ENCODE assay signal across 20 cellular contexts in genomic region chr12:46160981-46161690, GRCh38.
DNase-seq lines count a peak whose midpoint lies in the region; ATAC-seq and TF ChIP-seq lines count a peak whose summit lies in the region.
"Had no signal": no experiment of that assay in that cellular context is flagged by ENCODE, and none has a peak within 500 bp of the region (broad histone marks: within the 10 kb centered on the region; RNA-seq: fewer than 3 reads in every experiment).

No MANE protein-coding gene starts in this region.

- H3K27me3 Mint-ChIP-seq in stimulated activated naive CD8-positive, alpha-beta T cell treated with anti-CD3 and anti-CD28 coated beads, Interleukin-15, amount 100 ng/mL, for 72 hours: no peaks in the 10 kb centered on the region
- no peaks in the 10 kb centered on the region for H3K27me3 Mint-ChIP-seq in activated T-cell treated with anti-CD3 and anti-CD28 coated beads, Interleukin-2, amount 50 U/mL, for 24 hours
- H3K27me3 Mint-ChIP-seq: activated CD4-positive, alpha-beta T cell treated with anti-CD3 and anti-CD28 coated beads for 36 hours; activated CD8-positive, alpha-beta memory T cell treated with anti-CD3 and anti-CD28 coated beads, Interleukin-2, amount 10 ng/mL, durations not matched to agents 7 days and 5 days; naive thymus-derived CD4-positive, alpha-beta T cell had no signal

- BruUV-seq in A673 (replicated peaks; lab: Mats Ljungman, UMichigan): no TSS peak

- H3K27ac ChIP-seq in A673 (ENCODE audit: low read depth, low read length, poor library complexity, severe bottlenecking) (peak overlapping the region; percentile 49), epithelial cell of prostate (peak overlapping the region; percentile 71), rectal smooth muscle tissue (ENCODE audit: low read depth, low read length) (peak overlapping the region; percentile 71)
- H3K27ac ChIP-seq: lower lobe of right lung had no signal

- H3K27me3 ChIP-seq in A673 (replicated peaks; ENCODE audit: insufficient read depth, low read depth, low read length, poor library complexity) (no peaks in the 10 kb centered on the region), rectal smooth muscle tissue (ENCODE audit: control insufficient read depth, insufficient read depth, low read length) (no peaks in the 10 kb centered on the region)
- H3K27me3 ChIP-seq: heart left ventricle, MG63 had no signal

- no peak overlapping the region for H3K9ac ChIP-seq in rectal smooth muscle tissue (ENCODE audit: low read length)

- H3K4me3 Mint-ChIP-seq in stimulated activated naive CD8-positive, alpha-beta T cell treated with anti-CD3 and anti-CD28 coated beads, Interleukin-15, amount 100 ng/mL, for 72 hours: no peak overlapping the region
- H3K4me3 Mint-ChIP-seq in activated T-cell treated with anti-CD3 and anti-CD28 coated beads, Interleukin-2, amount 50 U/mL, for 24 hours: no peak overlapping the region
- H3K4me3 Mint-ChIP-seq: activated CD4-positive, alpha-beta T cell treated with anti-CD3 and anti-CD28 coated beads for 36 hours; activated CD8-positive, alpha-beta memory T cell treated with anti-CD3 and anti-CD28 coated beads, Interleukin-2, amount 10 ng/mL, durations not matched to agents 7 days and 5 days; CD8-positive, alpha-beta T cell; immature natural killer cell; naive thymus-derived CD4-positive, alpha-beta T cell; stimulated activated effector memory CD8-positive, alpha-beta T cell treated with anti-CD3 and anti-CD28 coated beads, Interleukin-12 subunit alpha, Interleukin-12 subunit beta, amount 100 ng/mL, for 72 hours had no signal

- H3K4me1 ChIP-seq in A673 (ENCODE audit: insufficient read depth, low read length, poor library complexity, severe bottlenecking) (peaks cover 26% of the 10 kb centered on the region), rectal smooth muscle tissue (ENCODE audit: control insufficient read depth, insufficient read depth, low read length) (peaks cover 27% of the 10 kb centered on the region)
- H3K4me1 ChIP-seq: lower lobe of right lung had no signal

- no peak overlapping the region for H3K27ac Mint-ChIP-seq in stimulated activated naive CD8-positive, alpha-beta T cell treated with anti-CD3 and anti-CD28 coated beads, Interleukin-15, amount 100 ng/mL, for 72 hours
- no peak overlapping the region for H3K27ac Mint-ChIP-seq in activated T-cell treated with anti-CD3 and anti-CD28 coated beads, Interleukin-2, amount 50 U/mL, for 24 hours
- H3K27ac Mint-ChIP-seq: activated CD4-positive, alpha-beta T cell treated with anti-CD3 and anti-CD28 coated beads for 36 hours; activated CD8-positive, alpha-beta memory T cell treated with anti-CD3 and anti-CD28 coated beads, Interleukin-2, amount 10 ng/mL, durations not matched to agents 7 days and 5 days; CD8-positive, alpha-beta T cell; immature natural killer cell; stimulated activated effector memory CD8-positive, alpha-beta T cell treated with anti-CD3 and anti-CD28 coated beads, Interleukin-12 subunit alpha, Interleukin-12 subunit beta, amount 100 ng/mL, for 72 hours had no signal

- H3K4me3 ChIP-seq in A673 (ENCODE audit: low read depth, low read length, poor library complexity, severe bottlenecking) (no peak overlapping the region), rectal smooth muscle tissue (ENCODE audit: low read length) (no peak overlapping the region)
- H3K4me3 ChIP-seq: heart left ventricle, lower lobe of right lung, MG63 had no signal

- intact Hi-C loops in A673 (cut with micrococcal nuclease; ENCODE audit: unreplicated experiment): no loop called here

- TF ChIP-seq CTCF in A673 (conservative IDR thresholded peaks at IDR 0.05; ENCODE audit: low read depth, low read length): no peak

- H3K9me3 Mint-ChIP-seq in stimulated activated naive CD8-positive, alpha-beta T cell treated with anti-CD3 and anti-CD28 coated beads, Interleukin-15, amount 100 ng/mL, for 72 hours: peaks cover 9 to 11% of the 10 kb centered on the region in 2 donors
- H3K9me3 Mint-ChIP-seq in activated T-cell treated with anti-CD3 and anti-CD28 coated beads, Interleukin-2, amount 50 U/mL, for 24 hours: peaks cover 10% of the 10 kb centered on the region

- peaks cover 3% of the 10 kb centered on the region for H3K9me3 ChIP-seq in A673 (ENCODE audit: low read depth, low read length, poor library complexity, severe bottlenecking)

- peaks cover 18% of the 10 kb centered on the region for H3K4me1 Mint-ChIP-seq in stimulated activated naive CD8-positive, alpha-beta T cell treated with anti-CD3 and anti-CD28 coated beads, Interleukin-15, amount 100 ng/mL, for 72 hours
- H3K4me1 Mint-ChIP-seq in activated T-cell treated with anti-CD3 and anti-CD28 coated beads, Interleukin-2, amount 50 U/mL, for 24 hours (ENCODE audit: low read depth): peaks cover 14% of the 10 kb centered on the region
- H3K4me1 Mint-ChIP-seq: immature natural killer cell; stimulated activated effector memory CD8-positive, alpha-beta T cell treated with anti-CD3 and anti-CD28 coated beads, Interleukin-12 subunit alpha, Interleukin-12 subunit beta, amount 100 ng/mL, for 72 hours had no signal

- CTCF ChIA-PET in A673 (lab: Charles Lee): interaction anchor here (0.6 kb wide), 1 partner anchor 1105 kb away, joined by 3 read pairs; no protein-coding TSS in a partner anchor

- peaks cover 3% of the 10 kb centered on the region for H3K36me3 Mint-ChIP-seq in activated T-cell treated with anti-CD3 and anti-CD28 coated beads, Interleukin-2, amount 50 U/mL, for 24 hours (ENCODE audit: low read depth)
- H3K36me3 Mint-ChIP-seq: stimulated activated effector memory CD8-positive, alpha-beta T cell treated with anti-CD3 and anti-CD28 coated beads, Interleukin-12 subunit alpha, Interleukin-12 subunit beta, amount 100 ng/mL, for 72 hours had no signal

- H3K36me3 ChIP-seq in A673 (ENCODE audit: insufficient read depth, low read length, poor library complexity, severe bottlenecking): no peaks in the 10 kb centered on the region
- H3K36me3 ChIP-seq in rectal smooth muscle tissue (ENCODE audit: control insufficient read depth, insufficient read depth, low read length): no peaks in the 10 kb centered on the region
- H3K36me3 ChIP-seq: heart left ventricle, lower lobe of right lung, MG63 had no signal

- DNase-seq in A673 (ENCODE audit: low spot score) (no peak), NCI-H69 (lab: John Stamatoyannopoulos, UW) (peak; percentile 43), epithelial cell of prostate (ENCODE audit: low read depth, low spot score) (no peak), NCI-H2107 (lab: John Stamatoyannopoulos, UW) (no peak), Kasumi-1 (lab: John Stamatoyannopoulos, UW) (no peak)
- DNase-seq in stimulated activated naive CD8-positive, alpha-beta T cell treated with anti-CD3 and anti-CD28 coated beads, Interleukin-15, amount 100 ng/mL, for 72 hours: no peak
- no peak for DNase-seq in activated T-cell treated with anti-CD3 and anti-CD28 coated beads, Interleukin-2, amount 50 U/mL, for 24 hours
- DNase-seq: activated CD4-positive, alpha-beta T cell treated with anti-CD3 and anti-CD28 coated beads for 36 hours; activated CD8-positive, alpha-beta memory T cell treated with anti-CD3 and anti-CD28 coated beads, Interleukin-2, amount 10 ng/mL, durations not matched to agents 7 days and 5 days; CD8-positive, alpha-beta T cell; effector memory CD4-positive, alpha-beta T cell; H7; immature natural killer cell; lower lobe of right lung; naive thymus-derived CD4-positive, alpha-beta T cell; T1000 had no signal

- ATAC-seq in stimulated activated naive CD8-positive, alpha-beta T cell treated with anti-CD3 and anti-CD28 coated beads, Interleukin-15, amount 100 ng/mL, for 72 hours: no peak
- ATAC-seq: activated CD4-positive, alpha-beta T cell treated with anti-CD3 and anti-CD28 coated beads for 36 hours; activated CD8-positive, alpha-beta memory T cell treated with anti-CD3 and anti-CD28 coated beads, Interleukin-2, amount 10 ng/mL, durations not matched to agents 7 days and 5 days; CD8-positive, alpha-beta T cell; naive thymus-derived CD4-positive, alpha-beta T cell; stimulated activated effector memory CD8-positive, alpha-beta T cell treated with anti-CD3 and anti-CD28 coated beads, Interleukin-12 subunit alpha, Interleukin-12 subunit beta, amount 100 ng/mL, for 72 hours had no signal

- POLR2A ChIA-PET in A673 (lab: Charles Lee; ENCODE audit: low non-redundant PET): no interaction called here
